Comparison of ENCODE assay signal across 11 cellular contexts in genomic region chr18:69820538-69820937, GRCh38.
"Had no signal": no experiment of that assay in that cellular context is flagged by ENCODE, and none has a peak within 500 bp of the region (broad histone marks: within the 10 kb centered on the region; RNA-seq: fewer than 3 reads in every experiment).

No MANE protein-coding gene starts in this region.

- H3K4me3 ChIP-seq: GM23248, GM23338, HAP-1 had no signal

- H3K36me3 ChIP-seq: HAP-1 had no signal

- H3K4me2 ChIP-seq: GM23338 had no signal

- ATAC-seq: GM23338, HCT116 had no signal

- H2AFZ ChIP-seq: GM23248, GM23338 had no signal

- H3K9me3 ChIP-seq: HAP-1 had no signal

- H3K9ac ChIP-seq: GM23248 had no signal

- H3K4me1 ChIP-seq: HAP-1 had no signal

- FAIRE-seq: H1, H54 had no signal

- H3K27ac ChIP-seq: GM23248 had no signal

- DNase-seq: GM23248, GOT3, H7, H9, HCEC 1CT, HFFc6 had no signal
